19 cellular contexts compared by ENCODE assay signal in the genomic region with DNA sequence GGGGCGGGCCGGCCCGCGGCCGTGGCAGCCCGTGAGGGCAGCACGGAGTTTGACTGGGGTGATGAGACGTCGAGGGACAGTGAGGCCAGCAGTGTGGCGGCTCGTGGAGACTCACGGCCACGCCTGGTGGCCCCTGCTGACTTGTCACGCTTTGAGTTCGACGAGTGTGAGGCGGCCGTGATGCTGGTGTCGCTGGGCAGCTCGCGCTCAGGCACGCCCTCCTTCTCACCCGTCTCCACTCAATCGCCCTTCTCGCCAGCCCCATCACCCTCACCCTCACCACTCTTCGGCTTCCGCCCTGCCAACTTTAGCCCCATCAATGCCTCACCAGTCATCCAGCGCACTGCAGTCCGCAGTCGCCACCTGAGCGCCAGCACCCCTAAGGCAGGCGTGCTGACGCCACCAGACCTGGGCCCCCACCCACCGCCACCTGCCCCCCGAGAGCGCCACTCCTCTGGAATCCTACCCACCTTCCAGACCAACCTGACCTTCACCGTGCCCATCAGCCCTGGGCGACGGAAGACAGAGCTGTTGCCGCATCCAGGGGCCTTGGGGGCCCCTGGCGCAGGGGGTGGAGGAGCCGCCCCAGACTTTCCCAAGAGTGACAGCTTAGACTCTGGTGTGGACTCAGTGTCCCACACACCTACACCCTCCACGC. TPM values are rescaled to one million over a fixed set of nuclear protein-coding genes. Genes with fewer than 3 reads are reported as not detected.
A peak's percentile ranks its signal among the peaks of the same experiment; 100 is the strongest.
DNase-seq lines count a peak whose midpoint lies in the region; ATAC-seq, FAIRE-seq and TF ChIP-seq lines count a peak whose summit lies in the region.
"Had no signal": no experiment of that assay in that cellular context is flagged by ENCODE, and none has a peak within 500 bp of the region (broad histone marks: within the 10 kb centered on the region; RNA-seq: fewer than 3 reads in every experiment).

No MANE protein-coding gene starts in this region.

- H3K79me2 ChIP-seq in endothelial cell of umbilical vein (ENCODE audit: control insufficient read depth, insufficient read depth, low read length), result peaks cover 44% of the 10 kb centered on the region

- no peaks in the 10 kb centered on the region for H3K9me3 ChIP-seq in Peyer's patch
- no peaks in the 10 kb centered on the region for H3K9me3 ChIP-seq in endothelial cell of umbilical vein (replicated peaks; ENCODE audit: control insufficient read depth, insufficient read depth, low read length)
- no peaks in the 10 kb centered on the region for H3K9me3 ChIP-seq in sigmoid colon
- H3K9me3 ChIP-seq: A549 had no signal

- no peak overlapping the region for H3K4me3 Mint-ChIP-seq in activated naive CD4-positive, alpha-beta T cell treated with anti-CD3 and anti-CD28 coated beads, Interleukin-2, amount 10 ng/mL, durations not matched to agents 7 days and 5 days

- dilution Hi-C loops in endothelial cell of umbilical vein (cut with MboI; ENCODE audit: extremely low pct_ligation_motif_present, low sequenced_read_pairs), result no loop called here

- POLR2A ChIA-PET in endothelial cell of umbilical vein (lab: Charles Lee), result no interaction called here

- H3K4me2 ChIP-seq in endothelial cell of umbilical vein (ENCODE audit: insufficient read depth, low read length), result no peak overlapping the region
- H3K4me2 ChIP-seq: A549 had no signal

- no peaks in the 10 kb centered on the region for H3K9me3 Mint-ChIP-seq in activated naive CD4-positive, alpha-beta T cell treated with anti-CD3 and anti-CD28 coated beads, Interleukin-2, amount 50 U/mL, for 72 hours
- H3K9me3 Mint-ChIP-seq in activated naive CD4-positive, alpha-beta T cell treated with anti-CD3 and anti-CD28 coated beads, Interleukin-2, amount 10 ng/mL, durations not matched to agents 7 days and 5 days, result no peaks in the 10 kb centered on the region

- CTCF ChIA-PET in activated naive CD4-positive, alpha-beta T cell treated with anti-CD3 and anti-CD28 coated beads, Interleukin-2, amount 10 ng/mL, durations not matched to agents 7 days and 5 days (lab: Charles Lee), result no interaction called here
- CTCF ChIA-PET in endothelial cell of umbilical vein (lab: Charles Lee), result no interaction called here

- H3K27me3 Mint-ChIP-seq in activated naive CD4-positive, alpha-beta T cell treated with anti-CD3 and anti-CD28 coated beads, Interleukin-2, amount 10 ng/mL, durations not matched to agents 7 days and 5 days, result no peaks in the 10 kb centered on the region

- intact Hi-C loops in endothelial cell of umbilical vein (cut with micrococcal nuclease), result no loop called here
- intact Hi-C loops in sigmoid colon (cut with DNase I), result no loop called here

- no peaks in the 10 kb centered on the region for H4K20me1 ChIP-seq in endothelial cell of umbilical vein (replicated peaks; ENCODE audit: control insufficient read depth, extremely low read depth, insufficient read depth, low read length)

- peaks cover 59% of the 10 kb centered on the region for H3K4me1 Mint-ChIP-seq in activated naive CD4-positive, alpha-beta T cell treated with anti-CD3 and anti-CD28 coated beads, Interleukin-2, amount 10 ng/mL, durations not matched to agents 7 days and 5 days

- H3K36me3 ChIP-seq in Peyer's patch (peaks cover 0 to 37% (median 0%) of the 10 kb centered on the region in 3 donors), endothelial cell of umbilical vein (ENCODE audit: control insufficient read depth in 2 of 2, extremely low read depth in 1 of 2, insufficient read depth in 2 of 2, low read length in 2 of 2) (peaks cover 12 to 28% of the 10 kb centered on the region in 2 experiments), sigmoid colon (peaks cover 16 to 34% (median 21%) of the 10 kb centered on the region in 4 donors)

- WGBS in sigmoid colon, 2 donors, result 96 to 97% methylated on average over 43 of the region's 43 CpGs

- peak overlapping the region; percentile 43 to 87 for H3K27ac Mint-ChIP-seq in activated naive CD4-positive, alpha-beta T cell treated with anti-CD3 and anti-CD28 coated beads, Interleukin-2, amount 50 U/mL, for 72 hours
- H3K27ac Mint-ChIP-seq in activated naive CD4-positive, alpha-beta T cell treated with anti-CD3 and anti-CD28 coated beads, Interleukin-2, amount 10 ng/mL, durations not matched to agents 7 days and 5 days, result no peak overlapping the region

- TSS peak; percentile 5 for BruUV-seq in endothelial cell of umbilical vein (replicated peaks; lab: Mats Ljungman, UMichigan)

- H2AFZ ChIP-seq in endothelial cell of umbilical vein (ENCODE audit: low read depth, low read length), result no peak overlapping the region

- peaks cover 3 to 41% (median 17%) of the 10 kb centered on the region in 4 donors for H3K4me1 ChIP-seq in Peyer's patch
- peaks cover 34% of the 10 kb centered on the region for H3K4me1 ChIP-seq in endothelial cell of umbilical vein (ENCODE audit: control insufficient read depth, extremely low read depth, insufficient read depth, low read length)
- H3K4me1 ChIP-seq in sigmoid colon, result peaks cover 0 to 65% (median 57%) of the 10 kb centered on the region in 4 donors

- no peak for DNase-seq in activated naive CD4-positive, alpha-beta T cell treated with anti-CD3 and anti-CD28 coated beads, Interleukin-2, amount 50 U/mL, for 72 hours (ENCODE audit: low spot score in 2 of 2)
- DNase-seq in activated naive CD4-positive, alpha-beta T cell treated with anti-CD3 and anti-CD28 coated beads, Interleukin-2, amount 10 ng/mL, durations not matched to agents 7 days and 5 days, result no peak
- DNase-seq in Peyer's patch (peak in 2 of 3 donors; percentile 34 to 45), endothelial cell of umbilical vein (ENCODE audit: low read depth, low spot score) (no peak), sigmoid colon (peak; percentile 64), NCI-H2029 (lab: John Stamatoyannopoulos, UW) (no peak)
- DNase-seq: MM.1S, NCI-H1105 treated with DMSO at 0.1 percent for 48 hours, NCI-H187, NCI-H446, Right ventricle myocardium superior had no signal

- H3K4me3 ChIP-seq in Peyer's patch, result no peak overlapping the region
- H3K4me3 ChIP-seq in endothelial cell of umbilical vein (replicated peaks in 1 of 3; ENCODE audit: insufficient read depth in 1 of 3, low read depth in 1 of 3, low read length in 3 of 3), result no peak overlapping the region
- H3K4me3 ChIP-seq in sigmoid colon, result no peak overlapping the region
- H3K4me3 ChIP-seq: A549, GM12878 had no signal

- no peak overlapping the region for H3K9ac ChIP-seq in endothelial cell of umbilical vein (replicated peaks; ENCODE audit: extremely low read depth, insufficient read depth, low read length)

- H3K36me3 Mint-ChIP-seq in activated naive CD4-positive, alpha-beta T cell treated with anti-CD3 and anti-CD28 coated beads, Interleukin-2, amount 50 U/mL, for 72 hours, result peaks cover 0 to 19% of the 10 kb centered on the region in 2 donors
- H3K36me3 Mint-ChIP-seq in activated naive CD4-positive, alpha-beta T cell treated with anti-CD3 and anti-CD28 coated beads, Interleukin-2, amount 10 ng/mL, durations not matched to agents 7 days and 5 days, result peaks cover 28% of the 10 kb centered on the region

- TF ChIP-seq POLR2A in Peyer's patch (IDR thresholded peaks at IDR 0.05) (no peak), endothelial cell of umbilical vein (IDR thresholded peaks at IDR 0.05; ENCODE audit: low read depth, low read length) (no peak), sigmoid colon (IDR thresholded peaks at IDR 0.05) (no peak)

- no peaks in the 10 kb centered on the region for H3K27me3 ChIP-seq in Peyer's patch
- H3K27me3 ChIP-seq in endothelial cell of umbilical vein (ENCODE audit: control insufficient read depth in 2 of 2, insufficient read depth in 2 of 2, low read length in 2 of 2), result no peaks in the 10 kb centered on the region
- H3K27me3 ChIP-seq in sigmoid colon, result no peaks in the 10 kb centered on the region

- H3K27ac ChIP-seq in Peyer's patch (no peak overlapping the region), endothelial cell of umbilical vein (ENCODE audit: insufficient read depth, low read depth, low read length) (no peak overlapping the region), sigmoid colon (peak overlapping the region in 1 of 4 donors; percentile 99)
- H3K27ac ChIP-seq: A549, HL-60 had no signal

- no peaks in the 10 kb centered on the region for H3K9me1 ChIP-seq in endothelial cell of umbilical vein (replicated peaks; ENCODE audit: control insufficient read depth, extremely low read depth, insufficient read depth, low read length)

- no peak for ATAC-seq in activated naive CD4-positive, alpha-beta T cell treated with anti-CD3 and anti-CD28 coated beads, Interleukin-2, amount 50 U/mL, for 72 hours
- ATAC-seq in GM18520 (IDR thresholded peaks at IDR 0.05; ENCODE audit: unreplicated experiment) (no peak), GM18861 (IDR thresholded peaks at IDR 0.05; ENCODE audit: unreplicated experiment) (no peak)
- ATAC-seq: A549, GM12878, HCT116 had no signal

- no peak for FAIRE-seq in endothelial cell of umbilical vein (lab: Jason Lieb, UNC)
- FAIRE-seq: A549, GM12878, GM18507, GM19239 had no signal

- TF ChIP-seq EP300 in sigmoid colon (IDR thresholded peaks at IDR 0.05), result no peak

- TF ChIP-seq CTCF in Peyer's patch (IDR thresholded peaks at IDR 0.05) (no peak), endothelial cell of umbilical vein (IDR thresholded peaks at IDR 0.05; ENCODE audit: extremely low read depth in 1 of 2, insufficient read depth in 1 of 2, low read depth in 1 of 2, low read length in 2 of 2) (no peak), sigmoid colon (IDR thresholded peaks at IDR 0.05) (no peak)

RNA-seq across cellular contexts. Expression of a gene that starts 4.5 kb away (rescaled TPM):
- total RNA-seq in activated naive CD4-positive, alpha-beta T cell treated with anti-CD3 and anti-CD28 coated beads, Interleukin-2, amount 50 U/mL, for 72 hours, result 10 to 100 TPM; 87.7 to 90.6 TPM
- total RNA-seq in Peyer's patch, result 10 to 100 TPM; 40.5 to 72.8 (median 67.2) TPM
- total RNA-seq in endothelial cell of umbilical vein, result 86.0 and 86.3 TPM in 2 replicates
- polyA plus RNA-seq in endothelial cell of umbilical vein, result 18.4 and 23.5 TPM in 2 replicates
- polyA plus RNA-seq in endothelial cell of umbilical vein (2011; cell fraction: cytosol; rRNA removed), result 15.8 and 26.9 TPM in 2 replicates
- 59.1 and 69.4 TPM in 2 replicates for polyA plus RNA-seq in endothelial cell of umbilical vein (2011; cell fraction: nucleus; rRNA removed)
- 28.9 and 43.8 TPM in 2 replicates for polyA plus RNA-seq in endothelial cell of umbilical vein (2012)
- polyA minus RNA-seq in endothelial cell of umbilical vein, result 9.1 and 9.7 TPM in 2 replicates
- polyA minus RNA-seq in endothelial cell of umbilical vein (2011; cell fraction: cytosol; rRNA and poly(A)+ RNA removed), result 11.2 TPM
- 15.3 and 26.1 TPM in 2 replicates for polyA minus RNA-seq in endothelial cell of umbilical vein (2011; cell fraction: nucleus; rRNA and poly(A)+ RNA removed)
- 10 to 100 TPM; 16.0 to 31.3 (median 24.9) TPM for total RNA-seq in sigmoid colon
- 10 to 100 TPM in 2 of 3 donors, 1 to 10 TPM in 1; 8.4 to 42.1 (median 17.3) TPM for polyA plus RNA-seq in sigmoid colon

RNA-seq across cellular contexts. Expression of a gene that starts 18.6 kb away (rescaled TPM):
- 10 to 100 TPM; 48.8 to 67.8 TPM for total RNA-seq in activated naive CD4-positive, alpha-beta T cell treated with anti-CD3 and anti-CD28 coated beads, Interleukin-2, amount 50 U/mL, for 72 hours
- total RNA-seq in Peyer's patch, result 10 to 100 TPM; 13.2 to 85.4 (median 49.3) TPM
- 117 and 130 TPM in 2 replicates for total RNA-seq in endothelial cell of umbilical vein
- polyA plus RNA-seq in endothelial cell of umbilical vein, result 102 and 125 TPM in 2 replicates
- 43.3 and 54.3 TPM in 2 replicates for polyA plus RNA-seq in endothelial cell of umbilical vein (2011; cell fraction: cytosol; rRNA removed)
- polyA plus RNA-seq in endothelial cell of umbilical vein (2011; cell fraction: nucleus; rRNA removed), result 130 and 152 TPM in 2 replicates
- polyA plus RNA-seq in endothelial cell of umbilical vein (2012), result 40.7 and 61.9 TPM in 2 replicates
- 76.4 and 95.4 TPM in 2 replicates for polyA minus RNA-seq in endothelial cell of umbilical vein
- polyA minus RNA-seq in endothelial cell of umbilical vein (2011; cell fraction: cytosol; rRNA and poly(A)+ RNA removed), result 26.5 TPM
- polyA minus RNA-seq in endothelial cell of umbilical vein (2011; cell fraction: nucleus; rRNA and poly(A)+ RNA removed), result 38.5 and 45.5 TPM in 2 replicates
- 10 to 100 TPM; 18.9 to 39.3 (median 25.6) TPM for total RNA-seq in sigmoid colon
- polyA plus RNA-seq in sigmoid colon, result 10 to 100 TPM; 18.6 to 42.8 (median 23.6) TPM

RNA-seq across cellular contexts. Expression of a gene that starts 28.4 kb away (rescaled TPM):
- 1 to 10 TPM in 1 of 2 donors, under 1 TPM in 1; 0.93 to 1.6 TPM for total RNA-seq in activated naive CD4-positive, alpha-beta T cell treated with anti-CD3 and anti-CD28 coated beads, Interleukin-2, amount 50 U/mL, for 72 hours
- total RNA-seq in Peyer's patch, result 1 to 10 TPM in 2 of 4 donors, not detected in 2; 1.1 TPM
- 1.0 and 1.5 TPM in 2 replicates for total RNA-seq in endothelial cell of umbilical vein
- 1.4 and 1.9 TPM in 2 replicates for polyA plus RNA-seq in endothelial cell of umbilical vein
- polyA plus RNA-seq in endothelial cell of umbilical vein (2011; cell fraction: cytosol; rRNA removed), result 0.98 and 1.0 TPM in 2 replicates
- polyA plus RNA-seq in endothelial cell of umbilical vein (2011; cell fraction: nucleus; rRNA removed), result 0.55 and 0.92 TPM in 2 replicates
- 1.1 and 1.3 TPM in 2 replicates for polyA plus RNA-seq in endothelial cell of umbilical vein (2012)
- polyA minus RNA-seq in endothelial cell of umbilical vein, result 0.53 and 0.62 TPM in 2 replicates
- polyA minus RNA-seq in endothelial cell of umbilical vein (2011; cell fraction: cytosol; rRNA and poly(A)+ RNA removed), result not detected
- 0.53 and 0.63 TPM in 2 replicates for polyA minus RNA-seq in endothelial cell of umbilical vein (2011; cell fraction: nucleus; rRNA and poly(A)+ RNA removed)
- not detected for total RNA-seq in sigmoid colon
- under 1 TPM in 2 of 3 donors, not detected in 1; 0.69 to 0.79 TPM for polyA plus RNA-seq in sigmoid colon
- total RNA-seq: Right ventricle myocardium superior had no signal

RNA-seq across cellular contexts. Expression of a gene that starts 28.9 kb away (rescaled TPM):
- total RNA-seq in activated naive CD4-positive, alpha-beta T cell treated with anti-CD3 and anti-CD28 coated beads, Interleukin-2, amount 50 U/mL, for 72 hours, result 10 to 100 TPM; 50.9 to 54.2 TPM
- total RNA-seq in Peyer's patch, result 10 to 100 TPM in 2 of 4 donors, 1 to 10 TPM in 2; 8.6 to 42.1 (median 10.2) TPM
- 41.4 and 47.6 TPM in 2 replicates for total RNA-seq in endothelial cell of umbilical vein
- 95.0 and 115 TPM in 2 replicates for polyA plus RNA-seq in endothelial cell of umbilical vein
- polyA plus RNA-seq in endothelial cell of umbilical vein (2011; cell fraction: cytosol; rRNA removed), result 60.9 and 62.4 TPM in 2 replicates
- 37.0 and 38.1 TPM in 2 replicates for polyA plus RNA-seq in endothelial cell of umbilical vein (2011; cell fraction: nucleus; rRNA removed)
- 41.4 and 45.7 TPM in 2 replicates for polyA plus RNA-seq in endothelial cell of umbilical vein (2012)
- polyA minus RNA-seq in endothelial cell of umbilical vein, result 31.2 and 37.2 TPM in 2 replicates
- 15.9 TPM for polyA minus RNA-seq in endothelial cell of umbilical vein (2011; cell fraction: cytosol; rRNA and poly(A)+ RNA removed)
- polyA minus RNA-seq in endothelial cell of umbilical vein (2011; cell fraction: nucleus; rRNA and poly(A)+ RNA removed), result 5.5 and 10.9 TPM in 2 replicates
- 1 to 10 TPM; 5.6 to 8.6 (median 6.0) TPM for total RNA-seq in sigmoid colon
- 10 to 100 TPM; 27.0 to 44.3 (median 27.7) TPM for polyA plus RNA-seq in sigmoid colon

RNA-seq across cellular contexts. Expression of a gene that starts 31.1 kb away (rescaled TPM):
- 10 to 100 TPM; 38.1 to 39.5 TPM for total RNA-seq in activated naive CD4-positive, alpha-beta T cell treated with anti-CD3 and anti-CD28 coated beads, Interleukin-2, amount 50 U/mL, for 72 hours
- total RNA-seq in Peyer's patch (10 to 100 TPM; 31.4 to 44.1 (median 41.0) TPM), endothelial cell of umbilical vein (48.3 and 49.5 TPM in 2 replicates), sigmoid colon (10 to 100 TPM; 17.4 to 28.5 (median 20.5) TPM)
- polyA plus RNA-seq in endothelial cell of umbilical vein (73.7 and 74.7 TPM in 2 replicates), sigmoid colon (10 to 100 TPM; 31.8 to 49.5 (median 49.0) TPM)
- polyA plus RNA-seq in endothelial cell of umbilical vein (2011; cell fraction: cytosol; rRNA removed), result 43.0 and 46.7 TPM in 2 replicates
- polyA plus RNA-seq in endothelial cell of umbilical vein (2011; cell fraction: nucleus; rRNA removed), result 38.6 and 45.0 TPM in 2 replicates
- 51.1 and 56.5 TPM in 2 replicates for polyA plus RNA-seq in endothelial cell of umbilical vein (2012)
- polyA minus RNA-seq in endothelial cell of umbilical vein, result 42.6 and 53.2 TPM in 2 replicates
- 12.4 TPM for polyA minus RNA-seq in endothelial cell of umbilical vein (2011; cell fraction: cytosol; rRNA and poly(A)+ RNA removed)
- 10.8 and 11.8 TPM in 2 replicates for polyA minus RNA-seq in endothelial cell of umbilical vein (2011; cell fraction: nucleus; rRNA and poly(A)+ RNA removed)

Comparison
In these comparisons a context has a peak if more than half of its experiments do, and no peak if none do; other contexts are left out.
1. DNase-seq: peak in Peyer's patch (2 of 3) and sigmoid colon (single experiment); none in activated naive CD4-positive, alpha-beta T cell treated with anti-CD3 and anti-CD28 coated beads, Interleukin-2, amount 50 U/mL, for 72 hours (0 of 2), activated naive CD4-positive, alpha-beta T cell treated with anti-CD3 and anti-CD28 coated beads, Interleukin-2, amount 10 ng/mL, durations not matched to agents 7 days and 5 days (single experiment), endothelial cell of umbilical vein (single experiment) and NCI-H2029 (single experiment).